In the genomic region with DNA sequence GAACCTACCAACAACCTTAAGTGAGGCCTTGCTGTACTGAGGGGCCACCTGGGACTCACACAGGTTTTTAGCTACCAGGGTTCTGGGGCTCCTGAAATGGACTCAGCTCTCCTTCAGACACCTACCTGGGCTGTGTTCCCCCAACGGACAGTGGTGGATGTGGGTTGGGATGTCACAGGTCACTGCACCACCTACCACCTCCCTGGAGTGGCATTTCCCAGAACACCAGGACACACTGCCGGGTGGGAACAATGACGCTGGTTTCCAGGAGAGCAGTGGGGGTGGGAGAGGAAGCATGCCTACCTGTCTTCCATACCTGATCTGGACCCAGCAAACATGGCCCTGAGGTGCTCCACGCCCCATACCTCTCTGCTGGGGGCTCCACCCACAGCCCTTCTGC, we compare ENCODE assay signal across 10 cellular contexts. TPM values are rescaled to one million over a fixed set of nuclear protein-coding genes. Genes with fewer than 3 reads are reported as not detected.
DNase-seq lines count a peak whose midpoint lies in the region; ATAC-seq and TF ChIP-seq lines count a peak whose summit lies in the region.
"Had no signal": no experiment of that assay in that cellular context is flagged by ENCODE, and none has a peak within 500 bp of the region (broad histone marks: within the 10 kb centered on the region; RNA-seq: fewer than 3 reads in every experiment).

No MANE protein-coding gene starts in this region.

- no peak for TF ChIP-seq CTCF in AG04450 (IDR thresholded peaks at IDR 0.05; ENCODE audit: low read depth, low read length)
- TF ChIP-seq CTCF in RWPE2 (IDR thresholded peaks at IDR 0.05; ENCODE audit: poor library complexity, severe bottlenecking): no peak
- no peak for TF ChIP-seq CTCF in hepatocyte (IDR thresholded peaks at IDR 0.05; ENCODE audit: poor library complexity)
- TF ChIP-seq CTCF in GM13976 (IDR thresholded peaks at IDR 0.05; ENCODE audit: borderline replicate concordance, control extremely low read depth, extremely low read depth, insufficient read depth, missing control alignments): no peak
- no peak for TF ChIP-seq CTCF in omental fat pad (IDR thresholded peaks at IDR 0.05)

- DNase-seq in AG04450 (ENCODE audit: low read depth, low spot score) (no peak), RWPE2 (ENCODE audit: low spot score) (no peak), hepatocyte (ENCODE audit: low spot score) (no peak), sciatic nerve (ENCODE audit: low spot score) (no peak), AG20443 (ENCODE audit: low spot score) (no peak), GM13976 (ENCODE audit: low spot score) (no peak), omental fat pad (ENCODE audit: low spot score) (no peak)
- DNase-seq: NCI-H2171 treated with DMSO at 0.1 percent for 48 hours; stimulated activated CD4-positive, alpha-beta T cell treated with anti-CD3 and anti-CD28 coated beads, Interleukin-2, amount 100 ng/mL, for 48 hours had no signal

- intact Hi-C loops in sciatic nerve (cut with DNase I): loop anchor here (5.0 kb wide), 1 partner anchor 557 kb away; no protein-coding TSS in a partner anchor

- ATAC-seq in RWPE2 (ENCODE audit: low read depth): no peak
- ATAC-seq in sciatic nerve: peak; percentile 2
- no peak for ATAC-seq in GM21515 (IDR thresholded peaks at IDR 0.05; ENCODE audit: unreplicated experiment)
- ATAC-seq in omental fat pad (ENCODE audit: low FRiP score): no peak

- no peaks in the 10 kb centered on the region for H4K20me1 ChIP-seq in hepatocyte (ENCODE audit: insufficient read depth, poor library complexity, severe bottlenecking)

- H3K27ac ChIP-seq in AG04450 (ENCODE audit: low read depth, low read length) (peak overlapping the region; percentile 84), RWPE2 (ENCODE audit: poor library complexity, severe bottlenecking) (peak overlapping the region; percentile 99), hepatocyte (peak overlapping the region; percentile 70)

- H3K4me1 ChIP-seq in RWPE2 (ENCODE audit: insufficient read depth, poor library complexity, severe bottlenecking) (peaks cover 58% of the 10 kb centered on the region), hepatocyte (ENCODE audit: insufficient read depth) (peaks cover 33% of the 10 kb centered on the region)

- in situ Hi-C loops in GM13976 (cut with MboI; ENCODE audit: low sequenced_read_pairs, unreplicated experiment): no loop called here

- CTCF ChIA-PET in AG04450 (lab: Charles Lee): interaction anchor here (1.4 kb wide), 1 partner anchor 140 kb away, joined by 6 read pairs; no protein-coding TSS in a partner anchor

- no peak overlapping the region for H3K4me3 ChIP-seq in AG04450 (ENCODE audit: low read depth, low read length)
- no peak overlapping the region for H3K4me3 ChIP-seq in RWPE2 (ENCODE audit: severe bottlenecking)
- no peak overlapping the region for H3K4me3 ChIP-seq in hepatocyte

- H3K9me2 ChIP-seq in hepatocyte (replicated peaks; ENCODE audit: insufficient read depth): no peaks in the 10 kb centered on the region

- no peak overlapping the region for H2AFZ ChIP-seq in hepatocyte

- H3K79me2 ChIP-seq in hepatocyte: peaks cover 79% of the 10 kb centered on the region

- H3K9me3 ChIP-seq in AG04450 (ENCODE audit: control insufficient read depth, insufficient read depth, low read length): no peaks in the 10 kb centered on the region; the same call in 1 of the 2 replicates
- H3K9me3 ChIP-seq in RWPE2 (ENCODE audit: severe bottlenecking): no peaks in the 10 kb centered on the region
- H3K9me3 ChIP-seq in hepatocyte (ENCODE audit: low read depth): no peaks in the 10 kb centered on the region

- 89% methylated on average over 4 of the region's 4 CpGs for WGBS in hepatocyte (ENCODE audit: low lambda C conversion rate, missing lambda C conversion rate)

- H3K27me3 ChIP-seq in AG04450 (ENCODE audit: control insufficient read depth, insufficient read depth, low read length) (no peaks in the 10 kb centered on the region), RWPE2 (ENCODE audit: insufficient read depth, poor library complexity, severe bottlenecking) (no peaks in the 10 kb centered on the region), hepatocyte (no peaks in the 10 kb centered on the region)

- H3K4me2 ChIP-seq in hepatocyte: no peak overlapping the region

- H3K36me3 ChIP-seq in RWPE2 (ENCODE audit: low read depth) (peaks cover 40% of the 10 kb centered on the region), hepatocyte (replicated peaks; ENCODE audit: insufficient read depth, low read depth) (no peaks in the 10 kb centered on the region)

- POLR2A ChIA-PET in AG04450 (lab: Yijun Ruan, JAX): interaction anchor here (1.5 kb wide), 1 partner anchor 84 kb away, joined by 9 read pairs; the partner anchor contains the start of gene DUSP1

RNA-seq across cellular contexts. Expression of gene ERGIC1, which starts 20.9 kb away (rescaled TPM):
- polyA plus RNA-seq in AG04450 (2011; rRNA removed) (137 and 177 TPM in 2 replicates), hepatocyte (30.1 and 39.1 TPM in 2 replicates)
- 230 and 322 TPM in 2 replicates for polyA minus RNA-seq in AG04450 (2011; rRNA and poly(A)+ RNA removed)
- total RNA-seq in hepatocyte (105 and 107 TPM in 2 replicates), sciatic nerve (87.3 TPM), omental fat pad (100 to 1,000 TPM in 3 of 4 donors, 10 to 100 TPM in 1; 98.8 to 227 (median 129) TPM)
